Comparison of ENCODE assay signal across 2 cellular contexts in the genomic region with DNA sequence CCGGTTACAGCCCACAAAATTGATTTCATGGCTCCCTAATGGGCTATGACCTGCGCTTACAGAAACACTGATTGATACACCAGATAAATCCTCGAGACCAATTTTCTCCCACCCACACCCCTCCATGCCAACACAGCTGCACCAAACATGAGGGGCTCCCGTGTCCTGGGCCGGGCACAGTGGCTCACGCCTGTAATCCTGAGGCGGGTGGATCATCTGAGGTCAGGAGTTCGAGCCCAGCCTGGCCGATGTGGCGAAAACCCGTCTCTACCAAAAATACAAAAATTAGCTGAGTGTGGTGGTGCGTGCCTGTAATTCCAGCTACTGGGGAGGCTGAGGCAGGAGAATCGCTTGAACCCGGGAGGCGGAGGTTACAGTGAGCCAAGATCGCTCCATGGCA. TPM values are rescaled to one million over a fixed set of nuclear protein-coding genes. Genes with fewer than 3 reads are reported as not detected.
"Had no signal": no experiment of that assay in that cellular context is flagged by ENCODE, and none has a peak within 500 bp of the region (broad histone marks: within the 10 kb centered on the region; RNA-seq: fewer than 3 reads in every experiment).

No MANE protein-coding gene starts in this region.

RNA-seq across cellular contexts. Expression of a gene that starts 27.1 kb away (rescaled TPM):
- total RNA-seq: GM23248, HFFc6 had no signal
- polyA plus RNA-seq: GM23248 had no signal
